Comparison of ENCODE assay signal across 1 cellular context in genomic region chr3:9786825-9787654, GRCh38.
TF ChIP-seq lines count a peak whose summit lies in the region.

No MANE protein-coding gene starts in this region.

TF ChIP-seq in HCT116, 20 proteins besides CTCF, POLR2A, EP300 and RAD21 (continued from another document):
- no peak for TF ChIP-seq ELF1 (IDR thresholded peaks at IDR 0.05; ENCODE audit: borderline replicate concordance, low read depth)
- no peak for TF ChIP-seq POLR2AphosphoS5 (IDR thresholded peaks at IDR 0.05; ENCODE audit: low read depth, low read length)
